In genomic region chr6:34391711-34392496, GRCh38 we compare ENCODE assay signal across 1 cellular context.
TF ChIP-seq lines count a peak whose summit lies in the region.

No MANE protein-coding gene starts in this region.

TF ChIP-seq in HepG2, 621 proteins besides CTCF, POLR2A, EP300 and RAD21 (continued from another document and continues in another):
- TF ChIP-seq, protein P1, sequence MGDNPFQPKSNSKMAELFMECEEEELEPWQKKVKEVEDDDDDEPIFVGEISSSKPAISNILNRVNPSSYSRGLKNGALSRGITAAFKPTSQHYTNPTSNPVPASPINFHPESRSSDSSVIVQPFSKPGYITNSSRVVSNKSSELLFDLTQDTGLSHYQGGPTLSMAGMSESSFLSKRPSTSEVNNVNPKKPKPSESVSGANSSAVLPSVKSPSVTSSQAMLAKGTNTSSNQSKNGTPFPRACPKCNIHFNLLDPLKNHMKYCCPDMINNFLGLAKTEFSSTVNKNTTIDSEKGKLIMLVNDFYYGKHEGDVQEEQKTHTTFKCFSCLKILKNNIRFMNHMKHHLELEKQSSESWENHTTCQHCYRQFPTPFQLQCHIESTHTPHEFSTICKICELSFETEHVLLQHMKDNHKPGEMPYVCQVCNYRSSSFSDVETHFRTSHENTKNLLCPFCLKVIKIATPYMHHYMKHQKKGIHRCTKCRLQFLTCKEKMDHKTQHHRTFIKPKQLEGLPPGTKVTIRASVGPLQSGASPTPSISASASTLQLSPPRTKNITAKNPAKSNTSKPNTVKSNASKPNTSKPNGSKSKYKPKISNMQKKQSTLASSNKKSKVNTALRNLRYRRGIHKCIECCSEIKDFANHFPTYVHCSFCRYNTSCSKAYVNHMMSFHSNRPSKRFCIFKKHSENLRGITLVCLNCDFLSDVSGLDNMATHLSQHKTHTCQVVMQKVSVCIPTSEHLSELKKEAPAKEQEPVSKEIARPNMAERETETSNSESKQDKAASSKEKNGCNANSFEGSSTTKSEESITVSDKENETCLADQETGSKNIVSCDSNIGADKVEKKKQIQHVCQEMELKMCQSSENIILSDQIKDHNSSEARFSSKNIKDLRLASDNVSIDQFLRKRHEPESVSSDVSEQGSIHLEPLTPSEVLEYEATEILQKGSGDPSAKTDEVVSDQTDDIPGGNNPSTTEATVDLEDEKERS (CRISPR knock-in tag; IDR thresholded peaks at IDR 0.05) = peak; percentile 76; the same call in 1 of the 2 replicates
- TF ChIP-seq ELF3 (CRISPR knock-in tag; IDR thresholded peaks at IDR 0.05) (peak; percentile 27; the same call in 1 of the 2 replicates), HDAC6 (IDR thresholded peaks at IDR 0.05; ENCODE audit: low read depth, low read length) (no peak), ZNF7 (CRISPR knock-in tag; IDR thresholded peaks at IDR 0.05) (no peak), GTF3A (CRISPR knock-in tag; conservative IDR thresholded peaks at IDR 0.05) (no peak), PITX1 (CRISPR knock-in tag; IDR thresholded peaks at IDR 0.05) (peak; percentile 84), THAP8 (CRISPR knock-in tag; IDR thresholded peaks at IDR 0.05; ENCODE audit: borderline replicate concordance) (peak; percentile 45; the same call in 1 of the 2 replicates), ATF7 (IDR thresholded peaks at IDR 0.05) (no peak), ATF7 (CRISPR knock-in tag; IDR thresholded peaks at IDR 0.05) (no peak), POLR2AphosphoS5 (IDR thresholded peaks at IDR 0.05; ENCODE audit: low read depth, low read length) (no peak), FOSL2 (CRISPR knock-in tag; IDR thresholded peaks at IDR 0.05) (peak; percentile 53), ZNF780A (CRISPR knock-in tag; IDR thresholded peaks at IDR 0.05) (0 out of 2 replicates have a peak, but pooled peaks have one; percentile 39), ZBTB34 (CRISPR knock-in tag; IDR thresholded peaks at IDR 0.05) (peak; percentile 29; the same call in 1 of the 2 replicates), SRF (IDR thresholded peaks at IDR 0.05; ENCODE audit: low read depth, low read length) (no peak), ZNF737 (CRISPR knock-in tag; IDR thresholded peaks at IDR 0.05; ENCODE audit: borderline replicate concordance) (peak; percentile 74; the same call in 1 of the 2 replicates), CREB1 (IDR thresholded peaks at IDR 0.05) (no peak), CREB1 (CRISPR knock-in tag; IDR thresholded peaks at IDR 0.05) (no peak), JUN (CRISPR knock-in tag; IDR thresholded peaks at IDR 0.05) (no peak), ZBTB43 (CRISPR knock-in tag; conservative IDR thresholded peaks at IDR 0.05) (peak; percentile 83), MZF1 (CRISPR knock-in tag; IDR thresholded peaks at IDR 0.05; ENCODE audit: borderline replicate concordance) (peak; percentile 78; the same call in 1 of the 2 replicates), NR2C2 (CRISPR knock-in tag; IDR thresholded peaks at IDR 0.05; ENCODE audit: borderline replicate concordance) (no peak; the same call in 1 of the 2 replicates), ZXDC (CRISPR knock-in tag; IDR thresholded peaks at IDR 0.05) (peak; percentile 24; the same call in 1 of the 2 replicates), PRDM4 (CRISPR knock-in tag; IDR thresholded peaks at IDR 0.05; ENCODE audit: borderline replicate concordance) (no peak; the same call in 1 of the 2 replicates), ZNF589 (CRISPR knock-in tag; conservative IDR thresholded peaks at IDR 0.05) (peak; percentile 5; the same call in 1 of the 2 replicates), SNRNP70 (IDR thresholded peaks at IDR 0.05; ENCODE audit: low read depth, low read length) (no peak), ZBTB38 (CRISPR knock-in tag; IDR thresholded peaks at IDR 0.05) (peak; percentile 69; the same call in 1 of the 2 replicates)
- TF ChIP-seq, protein P2, sequence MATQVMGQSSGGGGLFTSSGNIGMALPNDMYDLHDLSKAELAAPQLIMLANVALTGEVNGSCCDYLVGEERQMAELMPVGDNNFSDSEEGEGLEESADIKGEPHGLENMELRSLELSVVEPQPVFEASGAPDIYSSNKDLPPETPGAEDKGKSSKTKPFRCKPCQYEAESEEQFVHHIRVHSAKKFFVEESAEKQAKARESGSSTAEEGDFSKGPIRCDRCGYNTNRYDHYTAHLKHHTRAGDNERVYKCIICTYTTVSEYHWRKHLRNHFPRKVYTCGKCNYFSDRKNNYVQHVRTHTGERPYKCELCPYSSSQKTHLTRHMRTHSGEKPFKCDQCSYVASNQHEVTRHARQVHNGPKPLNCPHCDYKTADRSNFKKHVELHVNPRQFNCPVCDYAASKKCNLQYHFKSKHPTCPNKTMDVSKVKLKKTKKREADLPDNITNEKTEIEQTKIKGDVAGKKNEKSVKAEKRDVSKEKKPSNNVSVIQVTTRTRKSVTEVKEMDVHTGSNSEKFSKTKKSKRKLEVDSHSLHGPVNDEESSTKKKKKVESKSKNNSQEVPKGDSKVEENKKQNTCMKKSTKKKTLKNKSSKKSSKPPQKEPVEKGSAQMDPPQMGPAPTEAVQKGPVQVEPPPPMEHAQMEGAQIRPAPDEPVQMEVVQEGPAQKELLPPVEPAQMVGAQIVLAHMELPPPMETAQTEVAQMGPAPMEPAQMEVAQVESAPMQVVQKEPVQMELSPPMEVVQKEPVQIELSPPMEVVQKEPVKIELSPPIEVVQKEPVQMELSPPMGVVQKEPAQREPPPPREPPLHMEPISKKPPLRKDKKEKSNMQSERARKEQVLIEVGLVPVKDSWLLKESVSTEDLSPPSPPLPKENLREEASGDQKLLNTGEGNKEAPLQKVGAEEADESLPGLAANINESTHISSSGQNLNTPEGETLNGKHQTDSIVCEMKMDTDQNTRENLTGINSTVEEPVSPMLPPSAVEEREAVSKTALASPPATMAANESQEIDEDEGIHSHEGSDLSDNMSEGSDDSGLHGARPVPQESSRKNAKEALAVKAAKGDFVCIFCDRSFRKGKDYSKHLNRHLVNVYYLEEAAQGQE (IDR thresholded peaks at IDR 0.05; ENCODE audit: borderline replicate concordance in 1 of 2, low read depth in 1 of 2, low read length in 2 of 2) = no peak
- TF ChIP-seq, protein P3, sequence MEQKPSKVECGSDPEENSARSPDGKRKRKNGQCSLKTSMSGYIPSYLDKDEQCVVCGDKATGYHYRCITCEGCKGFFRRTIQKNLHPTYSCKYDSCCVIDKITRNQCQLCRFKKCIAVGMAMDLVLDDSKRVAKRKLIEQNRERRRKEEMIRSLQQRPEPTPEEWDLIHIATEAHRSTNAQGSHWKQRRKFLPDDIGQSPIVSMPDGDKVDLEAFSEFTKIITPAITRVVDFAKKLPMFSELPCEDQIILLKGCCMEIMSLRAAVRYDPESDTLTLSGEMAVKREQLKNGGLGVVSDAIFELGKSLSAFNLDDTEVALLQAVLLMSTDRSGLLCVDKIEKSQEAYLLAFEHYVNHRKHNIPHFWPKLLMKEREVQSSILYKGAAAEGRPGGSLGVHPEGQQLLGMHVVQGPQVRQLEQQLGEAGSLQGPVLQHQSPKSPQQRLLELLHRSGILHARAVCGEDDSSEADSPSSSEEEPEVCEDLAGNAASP (CRISPR knock-in tag; IDR thresholded peaks at IDR 0.05; ENCODE audit: borderline replicate concordance) = peak; percentile 11; the same call in 1 of the 2 replicates
- TF ChIP-seq, protein P4, sequence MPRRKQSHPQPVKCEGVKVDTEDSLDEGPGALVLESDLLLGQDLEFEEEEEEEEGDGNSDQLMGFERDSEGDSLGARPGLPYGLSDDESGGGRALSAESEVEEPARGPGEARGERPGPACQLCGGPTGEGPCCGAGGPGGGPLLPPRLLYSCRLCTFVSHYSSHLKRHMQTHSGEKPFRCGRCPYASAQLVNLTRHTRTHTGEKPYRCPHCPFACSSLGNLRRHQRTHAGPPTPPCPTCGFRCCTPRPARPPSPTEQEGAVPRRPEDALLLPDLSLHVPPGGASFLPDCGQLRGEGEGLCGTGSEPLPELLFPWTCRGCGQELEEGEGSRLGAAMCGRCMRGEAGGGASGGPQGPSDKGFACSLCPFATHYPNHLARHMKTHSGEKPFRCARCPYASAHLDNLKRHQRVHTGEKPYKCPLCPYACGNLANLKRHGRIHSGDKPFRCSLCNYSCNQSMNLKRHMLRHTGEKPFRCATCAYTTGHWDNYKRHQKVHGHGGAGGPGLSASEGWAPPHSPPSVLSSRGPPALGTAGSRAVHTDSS (CRISPR knock-in tag; conservative IDR thresholded peaks at IDR 0.05) = no peak
- TF ChIP-seq, protein P5, sequence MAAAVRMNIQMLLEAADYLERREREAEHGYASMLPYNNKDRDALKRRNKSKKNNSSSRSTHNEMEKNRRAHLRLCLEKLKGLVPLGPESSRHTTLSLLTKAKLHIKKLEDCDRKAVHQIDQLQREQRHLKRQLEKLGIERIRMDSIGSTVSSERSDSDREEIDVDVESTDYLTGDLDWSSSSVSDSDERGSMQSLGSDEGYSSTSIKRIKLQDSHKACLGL (CRISPR knock-in tag; IDR thresholded peaks at IDR 0.05) = peak; percentile 83
- TF ChIP-seq, protein P6, sequence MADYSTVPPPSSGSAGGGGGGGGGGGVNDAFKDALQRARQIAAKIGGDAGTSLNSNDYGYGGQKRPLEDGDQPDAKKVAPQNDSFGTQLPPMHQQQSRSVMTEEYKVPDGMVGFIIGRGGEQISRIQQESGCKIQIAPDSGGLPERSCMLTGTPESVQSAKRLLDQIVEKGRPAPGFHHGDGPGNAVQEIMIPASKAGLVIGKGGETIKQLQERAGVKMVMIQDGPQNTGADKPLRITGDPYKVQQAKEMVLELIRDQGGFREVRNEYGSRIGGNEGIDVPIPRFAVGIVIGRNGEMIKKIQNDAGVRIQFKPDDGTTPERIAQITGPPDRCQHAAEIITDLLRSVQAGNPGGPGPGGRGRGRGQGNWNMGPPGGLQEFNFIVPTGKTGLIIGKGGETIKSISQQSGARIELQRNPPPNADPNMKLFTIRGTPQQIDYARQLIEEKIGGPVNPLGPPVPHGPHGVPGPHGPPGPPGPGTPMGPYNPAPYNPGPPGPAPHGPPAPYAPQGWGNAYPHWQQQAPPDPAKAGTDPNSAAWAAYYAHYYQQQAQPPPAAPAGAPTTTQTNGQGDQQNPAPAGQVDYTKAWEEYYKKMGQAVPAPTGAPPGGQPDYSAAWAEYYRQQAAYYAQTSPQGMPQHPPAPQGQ (CRISPR knock-in tag; IDR thresholded peaks at IDR 0.05; ENCODE audit: borderline replicate concordance) = no peak
- TF ChIP-seq, protein P7, sequence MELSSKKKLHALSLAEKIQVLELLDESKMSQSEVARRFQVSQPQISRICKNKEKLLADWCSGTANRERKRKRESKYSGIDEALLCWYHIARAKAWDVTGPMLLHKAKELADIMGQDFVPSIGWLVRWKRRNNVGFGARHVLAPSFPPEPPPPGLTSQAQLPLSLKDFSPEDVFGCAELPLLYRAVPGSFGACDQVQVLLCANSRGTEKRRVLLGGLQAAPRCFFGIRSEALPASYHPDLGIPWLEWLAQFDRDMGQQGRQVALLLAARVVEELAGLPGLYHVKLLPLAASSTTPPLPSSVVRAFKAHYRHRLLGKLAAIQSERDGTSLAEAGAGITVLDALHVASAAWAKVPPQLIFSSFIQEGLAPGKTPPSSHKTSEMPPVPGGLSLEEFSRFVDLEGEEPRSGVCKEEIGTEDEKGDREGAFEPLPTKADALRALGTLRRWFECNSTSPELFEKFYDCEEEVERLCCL (CRISPR knock-in tag; IDR thresholded peaks at IDR 0.05; ENCODE audit: borderline replicate concordance) = peak; percentile 88
